In the genomic region with DNA sequence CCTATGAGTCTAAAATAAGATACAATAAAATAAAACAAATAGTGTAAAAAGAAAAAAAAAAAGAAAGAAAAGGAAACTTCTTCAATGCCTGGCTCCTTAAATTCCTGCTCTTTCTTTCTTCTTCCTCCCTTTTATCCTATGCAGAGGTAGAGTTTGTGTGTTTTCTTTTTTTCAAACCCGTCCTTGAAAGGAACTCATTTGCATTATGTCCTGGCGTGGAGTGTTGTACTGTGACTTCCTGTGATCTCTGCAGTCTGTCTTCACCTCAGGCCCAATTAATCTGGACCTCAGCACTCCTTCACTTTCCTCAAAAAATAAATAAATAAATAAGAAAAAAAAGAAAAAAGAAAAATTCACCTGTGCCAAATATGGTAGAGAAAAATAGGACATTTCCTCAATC, we compare ENCODE assay signal across 22 cellular contexts.
"Had no signal": no experiment of that assay in that cellular context is flagged by ENCODE, and none has a peak within 500 bp of the region (broad histone marks: within the 10 kb centered on the region; RNA-seq: fewer than 3 reads in every experiment).

No MANE protein-coding gene starts in this region.

- H3K9me3 ChIP-seq: mucosa of descending colon, neutrophil, tibial artery, upper lobe of right lung, vagina had no signal

- H3K27me3 Mint-ChIP-seq: naive thymus-derived CD8-positive, alpha-beta T cell; stimulated activated memory B cell treated with anti-CD40 and anti-IgM and Interleukin-4, amounts not matched to agents 10 μg/mL and 1 μg/mL and 100 μg/mL, for 72 hours; stimulated activated naive CD8-positive, alpha-beta T cell treated with anti-CD3 and anti-CD28 coated beads, Interleukin-15, Interleukin-2, amounts not matched to agents 100 ng/mL and 50 ng/mL, for 24 hours had no signal

- H3K36me3 Mint-ChIP-seq: naive thymus-derived CD8-positive, alpha-beta T cell; stimulated activated memory B cell treated with anti-CD40 and anti-IgM and Interleukin-4, amounts not matched to agents 10 μg/mL and 1 μg/mL and 100 μg/mL, for 72 hours had no signal

- ATAC-seq: esophagus mucosa; heart left ventricle; left lobe of liver; mucosa of descending colon; naive thymus-derived CD8-positive, alpha-beta T cell; psoas muscle; sciatic nerve; stimulated activated memory B cell treated with anti-CD40 and anti-IgM and Interleukin-4, amounts not matched to agents 10 μg/mL and 1 μg/mL and 100 μg/mL, for 72 hours; upper lobe of right lung had no signal

- H3K4me3 Mint-ChIP-seq: naive thymus-derived CD8-positive, alpha-beta T cell; stimulated activated memory B cell treated with anti-CD40 and anti-IgM and Interleukin-4, amounts not matched to agents 10 μg/mL and 1 μg/mL and 100 μg/mL, for 72 hours; stimulated activated naive CD8-positive, alpha-beta T cell treated with anti-CD3 and anti-CD28 coated beads, Interleukin-15, Interleukin-2, amounts not matched to agents 100 ng/mL and 50 ng/mL, for 24 hours had no signal

- H3K27ac ChIP-seq: dorsolateral prefrontal cortex, heart left ventricle, neutrophil, psoas muscle, spleen, tibial artery, upper lobe of right lung, vagina had no signal

- H3K4me1 Mint-ChIP-seq: naive thymus-derived CD8-positive, alpha-beta T cell; stimulated activated memory B cell treated with anti-CD40 and anti-IgM and Interleukin-4, amounts not matched to agents 10 μg/mL and 1 μg/mL and 100 μg/mL, for 72 hours had no signal

- H3K36me3 ChIP-seq: heart left ventricle, neutrophil, spleen, tibial artery, upper lobe of right lung, vagina had no signal

- H3K27me3 ChIP-seq: dorsolateral prefrontal cortex, heart left ventricle, neutrophil, spleen, tibial artery, upper lobe of right lung, vagina had no signal

- DNase-seq: dorsolateral prefrontal cortex; effector CD8-positive, alpha-beta T cell; heart left ventricle; hippocampal formation; islet precursor cell; mammary epithelial cell; mucosa of descending colon; naive thymus-derived CD8-positive, alpha-beta T cell; psoas muscle; spleen; stimulated activated CD4-positive, alpha-beta T cell treated with anti-CD3 and anti-CD28 coated beads, Interleukin-15, amount 100 ng/mL, for 24 hours; stimulated activated CD4-positive, alpha-beta T cell treated with anti-CD3 and anti-CD28 coated beads, Interleukin-1b, Interleukin-23, amount 100 ng/mL, for 48 hours; stimulated activated CD4-positive, alpha-beta T cell treated with anti-CD3 and anti-CD28 coated beads, Interleukin-4, amount 100 ng/mL, for 24 hours; tibial artery; upper lobe of right lung had no signal

- H3K4me3 ChIP-seq: dorsolateral prefrontal cortex, heart left ventricle, mucosa of descending colon, psoas muscle, spleen, tibial artery, upper lobe of right lung, vagina had no signal

- H3K4me1 ChIP-seq: heart left ventricle, psoas muscle, spleen, tibial artery, upper lobe of right lung had no signal

- H3K27ac Mint-ChIP-seq: naive thymus-derived CD8-positive, alpha-beta T cell; stimulated activated memory B cell treated with anti-CD40 and anti-IgM and Interleukin-4, amounts not matched to agents 10 μg/mL and 1 μg/mL and 100 μg/mL, for 72 hours; stimulated activated naive CD8-positive, alpha-beta T cell treated with anti-CD3 and anti-CD28 coated beads, Interleukin-15, Interleukin-2, amounts not matched to agents 100 ng/mL and 50 ng/mL, for 24 hours had no signal
